ENCODE assay signal across 1 cellular context in the genomic region with DNA sequence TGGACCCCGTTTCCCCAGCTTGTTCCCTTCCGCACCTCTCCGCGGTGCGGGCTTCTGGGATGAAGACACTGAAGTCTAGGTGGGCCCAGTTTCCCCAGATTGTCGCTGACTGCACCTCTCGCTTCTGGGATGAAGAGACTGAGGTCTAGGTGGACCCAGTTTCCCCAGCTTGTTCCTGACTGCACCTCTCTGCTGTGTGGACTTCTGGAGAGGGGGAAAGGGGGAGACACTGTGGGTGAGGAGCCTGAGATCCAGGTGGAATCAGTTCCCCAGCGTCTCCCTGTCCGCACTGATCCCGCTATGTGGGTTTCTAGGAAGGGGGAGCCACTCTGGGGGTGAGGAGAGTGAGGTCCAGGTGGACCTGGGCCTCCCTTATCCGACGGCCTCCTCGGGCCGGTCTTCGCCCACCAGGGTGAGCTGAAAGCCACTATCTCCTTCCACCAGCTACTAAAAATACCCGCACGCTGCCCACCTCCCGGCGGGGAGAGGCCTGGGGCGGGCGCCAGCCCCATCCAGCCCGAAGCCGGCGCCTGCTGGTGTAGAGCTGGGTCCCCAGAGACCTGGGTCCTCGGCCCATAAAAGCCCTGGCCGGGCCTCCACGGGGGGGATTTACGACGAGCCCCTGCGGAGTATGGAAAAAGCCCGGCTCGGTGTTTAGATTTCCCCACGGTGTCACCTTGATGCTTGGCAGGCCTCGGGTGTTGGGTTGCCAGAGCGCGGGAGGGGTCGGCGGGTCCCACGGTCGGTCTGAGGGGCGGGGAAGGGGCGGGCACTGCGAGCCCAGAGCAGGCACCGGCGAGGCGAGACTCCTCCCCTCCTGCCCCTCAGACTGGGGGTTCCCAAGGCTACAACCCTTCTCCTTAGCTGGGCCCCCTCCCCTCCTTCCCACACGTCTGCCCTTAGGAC.
A peak's percentile ranks its signal among the peaks of the same experiment; 100 is the strongest.
TF ChIP-seq lines count a peak whose summit lies in the region.

No MANE protein-coding gene starts in this region.

TF ChIP-seq in GM12878, 131 proteins besides CTCF, POLR2A, EP300 and RAD21:
- TF ChIP-seq MEF2B (IDR thresholded peaks at IDR 0.05; ENCODE audit: partially characterized antibody, poor library complexity, severe bottlenecking), result peak; percentile 75
- TF ChIP-seq SIN3A (IDR thresholded peaks at IDR 0.05; ENCODE audit: low read depth, low read length), result no peak
